In the genomic region with DNA sequence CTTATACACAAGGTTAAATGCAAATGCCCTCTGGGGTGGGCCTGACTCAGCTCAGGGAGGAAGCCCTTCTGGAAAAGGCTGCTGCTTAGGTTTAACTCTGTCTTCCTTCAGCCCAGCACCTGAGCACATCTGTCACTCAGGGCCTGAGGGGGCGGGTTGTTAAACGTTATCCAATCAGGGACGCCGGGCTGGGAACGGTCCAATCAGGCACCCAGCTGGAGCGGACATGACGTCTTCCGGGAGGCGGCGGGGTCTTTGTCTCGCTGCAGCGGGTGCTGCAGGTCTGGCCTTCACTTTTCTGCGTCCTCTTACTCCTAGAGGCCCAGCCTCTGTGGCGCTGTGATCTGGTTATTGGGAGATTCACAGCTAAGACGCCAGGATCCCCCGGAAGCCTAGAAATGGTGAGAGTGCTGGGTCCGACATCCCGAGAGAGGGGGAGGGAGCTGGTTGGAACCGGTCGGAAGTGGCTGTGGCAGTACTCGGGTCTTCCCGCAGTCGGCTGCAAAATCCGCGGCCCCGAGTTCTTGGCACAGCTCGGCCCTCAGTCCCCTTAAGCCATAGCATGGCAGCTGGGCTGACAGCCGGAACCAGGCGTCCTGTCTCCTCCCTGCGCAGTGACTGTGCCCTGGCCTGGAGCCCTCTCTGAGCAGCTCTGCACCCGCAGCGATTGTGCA, we compare ENCODE assay signal across 8 cellular contexts. TPM values are rescaled to one million over a fixed set of nuclear protein-coding genes. Genes with fewer than 3 reads are reported as not detected.
DNase-seq lines count a peak whose midpoint lies in the region; ATAC-seq, FAIRE-seq and TF ChIP-seq lines count a peak whose summit lies in the region.

A gene (plus strand): TSS at position 258 of the 674 bp plus-strand sequence. CDS start 141 bp downstream, at position 399.

- H3K36me3 ChIP-seq in Caco-2 (ENCODE audit: control insufficient read depth, insufficient read depth, low read length) (no peaks in the 10 kb centered on the region), endocrine pancreas (ENCODE audit: control insufficient read depth, insufficient read depth, low read length) (no peaks in the 10 kb centered on the region), mesenchymal stem cell (ENCODE audit: control insufficient read depth in 1 of 2, insufficient read depth in 2 of 2, low read depth in 1 of 2, low read length in 2 of 2) (peaks cover 5 to 6% of the 10 kb centered on the region in 2 experiments)

- H3K23ac ChIP-seq in mesenchymal stem cell (ENCODE audit: low read length in 2 of 2), result no peak within 1 kb of the TSS

- peak within 1 kb of the TSS; percentile 91 for H3K27ac ChIP-seq in mesenchymal stem cell (ENCODE audit: low read length, poor library complexity, severe bottlenecking)

- peak within 1 kb of the TSS; percentile 96 for H3K4me3 Mint-ChIP-seq in Caco-2 (ENCODE audit: unreplicated experiment)
- peak within 1 kb of the TSS; percentile 99 for H3K4me3 Mint-ChIP-seq in activated CD8-positive, alpha-beta memory T cell treated with anti-CD3 and anti-CD28 coated beads, Interleukin-2, amount 10 ng/mL, durations not matched to agents 7 days and 5 days

- H3K9me3 ChIP-seq in Caco-2, result no peaks in the 10 kb centered on the region
- no peaks in the 10 kb centered on the region for H3K9me3 ChIP-seq in endocrine pancreas (ENCODE audit: control insufficient read depth, low read length)
- H3K9me3 ChIP-seq in mesenchymal stem cell (ENCODE audit: control insufficient read depth, low read length), result no peaks in the 10 kb centered on the region

- H2BK120ac ChIP-seq in mesenchymal stem cell (ENCODE audit: low read depth, low read length), result no peak within 1 kb of the TSS

- no peaks in the 10 kb centered on the region for H3K4me1 Mint-ChIP-seq in Caco-2 (ENCODE audit: low read depth, unreplicated experiment)
- H3K4me1 Mint-ChIP-seq in activated CD8-positive, alpha-beta memory T cell treated with anti-CD3 and anti-CD28 coated beads, Interleukin-2, amount 10 ng/mL, durations not matched to agents 7 days and 5 days, result peaks cover 26% of the 10 kb centered on the region

- peak within 1 kb of the TSS; percentile 97 for H3K27ac Mint-ChIP-seq in Caco-2 (ENCODE audit: unreplicated experiment)
- peak within 1 kb of the TSS; percentile 100 for H3K27ac Mint-ChIP-seq in activated CD8-positive, alpha-beta memory T cell treated with anti-CD3 and anti-CD28 coated beads, Interleukin-2, amount 10 ng/mL, durations not matched to agents 7 days and 5 days

- no peak for TF ChIP-seq CTCF in Caco-2 (IDR thresholded peaks at IDR 0.05; ENCODE audit: insufficient read depth in 1 of 2, low read depth in 1 of 2, low read length in 1 of 2, severe bottlenecking in 1 of 2, unreplicated experiment in 1 of 2)

- H2AFZ ChIP-seq in mesenchymal stem cell (ENCODE audit: low read depth, low read length), result peak within 1 kb of the TSS; percentile 100

- no peak within 1 kb of the TSS for H2BK15ac ChIP-seq in mesenchymal stem cell (ENCODE audit: low read depth, poor library complexity, severe bottlenecking)

- H3K4me1 ChIP-seq in Caco-2 (0 out of 2 replicates have a peak, but pooled peaks cover 4% of the 10 kb centered on the region), endocrine pancreas (ENCODE audit: control insufficient read depth, insufficient read depth, low read length) (peaks cover 7% of the 10 kb centered on the region), mesenchymal stem cell (ENCODE audit: control insufficient read depth, insufficient read depth, low read depth, low read length) (no peaks in the 10 kb centered on the region)

- H3K36me3 Mint-ChIP-seq in Caco-2 (ENCODE audit: insufficient read depth, unreplicated experiment), result peaks cover 36% of the 10 kb centered on the region
- H3K36me3 Mint-ChIP-seq in activated CD8-positive, alpha-beta memory T cell treated with anti-CD3 and anti-CD28 coated beads, Interleukin-2, amount 10 ng/mL, durations not matched to agents 7 days and 5 days, result peaks cover 32% of the 10 kb centered on the region

- intact Hi-C loops in Caco-2 (cut with micrococcal nuclease; ENCODE audit: unreplicated experiment), result loop anchor here (1.0 to 10.0 kb wide), 2 partner anchors 109 to 130 kb away; a partner anchor contains a TSS

- H3K27me3 ChIP-seq in Caco-2 (replicated peaks; ENCODE audit: control insufficient read depth, insufficient read depth, low read length), result no peaks in the 10 kb centered on the region
- no peaks in the 10 kb centered on the region for H3K27me3 ChIP-seq in endocrine pancreas (ENCODE audit: control insufficient read depth, insufficient read depth, low read length)
- H3K27me3 ChIP-seq in mesenchymal stem cell (ENCODE audit: control insufficient read depth in 1 of 2, insufficient read depth in 1 of 2, low read length in 2 of 2), result no peaks in the 10 kb centered on the region

- peak within 1 kb of the TSS; percentile 92 for H3K4me3 ChIP-seq in Caco-2 (ENCODE audit: low read depth, low read length)
- peak within 1 kb of the TSS; percentile 81 for H3K4me3 ChIP-seq in endocrine pancreas (ENCODE audit: control insufficient read depth, insufficient read depth, low read length)
- peak within 1 kb of the TSS; percentile 86 for H3K4me3 ChIP-seq in mesenchymal stem cell (ENCODE audit: insufficient read depth in 1 of 2, low read depth in 1 of 2, low read length in 2 of 2)

- H4K91ac ChIP-seq in mesenchymal stem cell (ENCODE audit: low read length), result no peak within 1 kb of the TSS

- 0% methylated on average over 30 of the region's 32 CpGs for whole genome bisulfite sequencing in mesenchymal stem cell

- no TSS peak for BruUV-seq in Caco-2 (replicated peaks; lab: Mats Ljungman, UMichigan)

- DNase-seq in Caco-2 (peak; percentile 96 to 97), HTR-8/SVneo (ENCODE audit: insufficient read length, low spot score) (peak; percentile 90), NOMO-1 treated with DMSO at 0.1 percent for 48 hours (lab: John Stamatoyannopoulos, UW; ENCODE audit: unreplicated experiment) (peak; percentile 95), mesenchymal stem cell (peak; percentile 95)
- peak; percentile 97 for DNase-seq in activated CD8-positive, alpha-beta memory T cell treated with anti-CD3 and anti-CD28 coated beads, Interleukin-2, amount 10 ng/mL, durations not matched to agents 7 days and 5 days
- DNase-seq in stimulated activated CD8-positive, alpha-beta memory T cell treated with anti-CD3 and anti-CD28 coated beads, Interleukin-12 subunit alpha, Interleukin-12 subunit beta, amount 100 ng/mL, for 24 hours (ENCODE audit: extremely low read depth), result peak; percentile 88

- ATAC-seq in GM21381 (IDR thresholded peaks at IDR 0.05; ENCODE audit: unreplicated experiment), result peak; percentile 100
- peak; percentile 100 for ATAC-seq in activated CD8-positive, alpha-beta memory T cell treated with anti-CD3 and anti-CD28 coated beads, Interleukin-2, amount 10 ng/mL, durations not matched to agents 7 days and 5 days

- POLR2A ChIA-PET in Caco-2 (lab: Charles Lee), result no interaction called here

- H3K27me3 Mint-ChIP-seq in Caco-2 (ENCODE audit: insufficient read depth, unreplicated experiment), result no peaks in the 10 kb centered on the region
- H3K27me3 Mint-ChIP-seq in activated CD8-positive, alpha-beta memory T cell treated with anti-CD3 and anti-CD28 coated beads, Interleukin-2, amount 10 ng/mL, durations not matched to agents 7 days and 5 days, result no peaks in the 10 kb centered on the region

- CTCF ChIA-PET in Caco-2 (lab: Charles Lee), result interaction anchor here (0.6 to 0.7 kb wide), 2 partner anchors 249 to 254 kb away, joined by 3 read pairs; no protein-coding TSS in a partner anchor
- CTCF ChIA-PET in activated CD8-positive, alpha-beta memory T cell treated with anti-CD3 and anti-CD28 coated beads, Interleukin-2, amount 10 ng/mL, durations not matched to agents 7 days and 5 days (lab: Charles Lee), result interaction anchor here (0.5 to 1.2 kb wide), 4 partner anchors 12 to 487 kb away, joined by 3 to 5 read pairs (median 4); a partner anchor contains a TSS

- H2BK5ac ChIP-seq in mesenchymal stem cell (ENCODE audit: low read depth, low read length, poor library complexity, severe bottlenecking), result peak within 1 kb of the TSS; percentile 25

- no peak within 1 kb of the TSS for H2BK12ac ChIP-seq in mesenchymal stem cell (ENCODE audit: low read length in 2 of 2)

- peak within 1 kb of the TSS; percentile 52 to 70 for H3K18ac ChIP-seq in mesenchymal stem cell (ENCODE audit: low read depth in 1 of 2, low read length in 2 of 2)

- peaks cover 7% of the 10 kb centered on the region for H3K9me3 Mint-ChIP-seq in Caco-2 (ENCODE audit: unreplicated experiment)
- peaks cover 2% of the 10 kb centered on the region for H3K9me3 Mint-ChIP-seq in activated CD8-positive, alpha-beta memory T cell treated with anti-CD3 and anti-CD28 coated beads, Interleukin-2, amount 10 ng/mL, durations not matched to agents 7 days and 5 days (ENCODE audit: low read depth)

- no peak for FAIRE-seq in HTR-8/SVneo (lab: Jason Lieb, UNC)

- peak within 1 kb of the TSS; percentile 89 for H4K8ac ChIP-seq in mesenchymal stem cell (ENCODE audit: low read length)

- H3K4ac ChIP-seq in mesenchymal stem cell (ENCODE audit: low read depth in 1 of 2, low read length in 2 of 2), result peak within 1 kb of the TSS in 1 of 2 experiments; percentile 53

- peaks cover 17% of the 10 kb centered on the region for H3K79me1 ChIP-seq in mesenchymal stem cell (replicated peaks; ENCODE audit: low read length, poor library complexity, severe bottlenecking)

- peak within 1 kb of the TSS; percentile 85 for H3K9ac ChIP-seq in endocrine pancreas (ENCODE audit: control insufficient read depth, insufficient read depth, low read length)
- H3K9ac ChIP-seq in mesenchymal stem cell (ENCODE audit: low read length), result peak within 1 kb of the TSS; percentile 97

- H3K14ac ChIP-seq in mesenchymal stem cell (ENCODE audit: low read length in 2 of 2), result peak within 1 kb of the TSS in 1 of 2 experiments; percentile 63

- peak within 1 kb of the TSS; percentile 64 for H3K4me2 ChIP-seq in mesenchymal stem cell (ENCODE audit: low read length, poor library complexity, severe bottlenecking)

- H2AK5ac ChIP-seq in mesenchymal stem cell (ENCODE audit: low read length, severe bottlenecking), result no peak within 1 kb of the TSS

RNA-seq across cellular contexts. Expression of the gene that starts here (rescaled TPM):
- 10.2 and 12.5 TPM in 2 replicates for total RNA-seq in Caco-2 (2022)
- 10 to 100 TPM in 1 of 2 experiments, 1 to 10 TPM in 1; 6.9 to 11.0 TPM for total RNA-seq in activated CD8-positive, alpha-beta memory T cell treated with anti-CD3 and anti-CD28 coated beads, Interleukin-2, amount 10 ng/mL, durations not matched to agents 7 days and 5 days
- 4.9 TPM for polyA plus RNA-seq in mesenchymal stem cell (2013, experiment 1 of 2)
- 5.1 TPM for polyA plus RNA-seq in mesenchymal stem cell (2013, experiment 2 of 2)

Comparison
In these comparisons a context has a peak if more than half of its experiments do, and no peak if none do; other contexts are left out.
1. Peak in every context shown above with its lines: DNase-seq, ATAC-seq, H3K4me3 ChIP-seq and H3K27ac ChIP-seq.